ENCODE assay signal across 15 cellular contexts in the genomic region with DNA sequence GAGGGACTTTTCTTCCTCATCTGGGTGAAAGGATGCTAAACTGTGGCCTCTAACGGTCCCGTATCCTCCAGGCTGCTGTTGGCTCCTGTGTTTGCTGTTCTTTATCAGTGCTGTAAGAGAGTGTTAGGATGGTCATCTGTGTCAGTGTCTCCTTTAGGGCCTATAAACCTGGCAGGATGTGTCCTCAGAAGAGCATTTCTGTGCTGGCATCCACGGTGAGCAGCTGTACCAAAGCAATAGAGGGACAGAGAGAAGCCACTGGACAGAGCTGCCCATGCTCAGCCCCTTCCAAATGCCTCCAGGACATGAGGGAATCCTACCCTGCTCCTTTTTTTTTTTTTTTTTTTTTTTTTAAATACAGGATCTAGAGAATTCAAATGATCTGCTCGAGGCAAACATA.
A peak's percentile ranks its signal among the peaks of the same experiment; 100 is the strongest.
DNase-seq lines count a peak whose midpoint lies in the region; ATAC-seq and TF ChIP-seq lines count a peak whose summit lies in the region.
"Had no signal": no experiment of that assay in that cellular context is flagged by ENCODE, and none has a peak within 500 bp of the region (broad histone marks: within the 10 kb centered on the region; RNA-seq: fewer than 3 reads in every experiment).

No MANE protein-coding gene starts in this region.

- H2BK15ac ChIP-seq in mesenchymal stem cell (ENCODE audit: low read depth, poor library complexity, severe bottlenecking): no peak overlapping the region

- H3K27ac ChIP-seq in left ventricle myocardium inferior (replicated peaks): peak overlapping the region; percentile 65
- no peak overlapping the region for H3K27ac ChIP-seq in mesenchymal stem cell (ENCODE audit: low read length, poor library complexity, severe bottlenecking)
- H3K27ac ChIP-seq in sigmoid colon: peak overlapping the region; percentile 16 to 50 (median 47)

- no peak overlapping the region for H3K23ac ChIP-seq in mesenchymal stem cell (ENCODE audit: low read length in 2 of 2)

- H4K91ac ChIP-seq in mesenchymal stem cell (ENCODE audit: low read length): no peak overlapping the region

- H3K18ac ChIP-seq in mesenchymal stem cell (ENCODE audit: low read depth in 1 of 2, low read length in 2 of 2): peak overlapping the region in 1 of 2 experiments; percentile 83

- H3K79me1 ChIP-seq in mesenchymal stem cell (replicated peaks; ENCODE audit: low read length, poor library complexity, severe bottlenecking): no peaks in the 10 kb centered on the region

- H3K4me1 ChIP-seq in left ventricle myocardium inferior (peaks cover 50% of the 10 kb centered on the region), mesenchymal stem cell (ENCODE audit: control insufficient read depth, insufficient read depth, low read depth, low read length) (peaks cover 3% of the 10 kb centered on the region), sigmoid colon (peaks cover 0 to 44% (median 24%) of the 10 kb centered on the region in 4 donors)
- H3K4me1 ChIP-seq: Peyer's patch had no signal

- no peak overlapping the region for H3K9ac ChIP-seq in mesenchymal stem cell (ENCODE audit: low read length)

- no peak for TF ChIP-seq EP300 in sigmoid colon (IDR thresholded peaks at IDR 0.05)

- H3K27me3 ChIP-seq in left ventricle myocardium inferior (ENCODE audit: low read depth): no peaks in the 10 kb centered on the region
- H3K27me3 ChIP-seq in mesenchymal stem cell (ENCODE audit: control insufficient read depth in 1 of 2, insufficient read depth in 1 of 2, low read length in 2 of 2): no peaks in the 10 kb centered on the region
- H3K27me3 ChIP-seq in sigmoid colon: no peaks in the 10 kb centered on the region
- H3K27me3 ChIP-seq: Peyer's patch had no signal

- in situ Hi-C loops in GM13977 (cut with MboI; ENCODE audit: low pct_unique_long_range_greater_than_20kb, low sequenced_read_pairs, unreplicated experiment): no loop called here

- H3K4me3 ChIP-seq in left ventricle myocardium inferior (no peak overlapping the region), mesenchymal stem cell (ENCODE audit: insufficient read depth in 1 of 2, low read depth in 1 of 2, low read length in 2 of 2) (no peak overlapping the region), sigmoid colon (no peak overlapping the region)
- H3K4me3 ChIP-seq: GM12878, Peyer's patch had no signal

- ATAC-seq in GM21447 (IDR thresholded peaks at IDR 0.05; ENCODE audit: unreplicated experiment): no peak
- ATAC-seq: GM12878 had no signal

- peak overlapping the region in 1 of 2 experiments; percentile 30 for H3K14ac ChIP-seq in mesenchymal stem cell (ENCODE audit: low read length in 2 of 2)

- WGBS in mesenchymal stem cell: 89% methylated on average over 4 of the region's 4 CpGs
- WGBS in sigmoid colon, 2 donors: 93 to 95% methylated on average over 4 of the region's 4 CpGs

- TF ChIP-seq POLR2A in sigmoid colon (IDR thresholded peaks at IDR 0.05): no peak

- no peak overlapping the region for H2AFZ ChIP-seq in mesenchymal stem cell (ENCODE audit: low read depth, low read length)

- peak overlapping the region; percentile 3 to 73 for H3K4ac ChIP-seq in mesenchymal stem cell (ENCODE audit: low read depth in 1 of 2, low read length in 2 of 2)

- intact Hi-C loops in left ventricle myocardium inferior (cut with micrococcal nuclease): no loop called here
- intact Hi-C loops in cardiac septum (cut with DNase I): no loop called here
- intact Hi-C loops in sigmoid colon (cut with DNase I): no loop called here

- no peak overlapping the region for H2BK5ac ChIP-seq in mesenchymal stem cell (ENCODE audit: low read depth, low read length, poor library complexity, severe bottlenecking)

- H3K36me3 ChIP-seq in left ventricle myocardium inferior (no peaks in the 10 kb centered on the region), mesenchymal stem cell (ENCODE audit: control insufficient read depth in 1 of 2, insufficient read depth in 2 of 2, low read depth in 1 of 2, low read length in 2 of 2) (no peaks in the 10 kb centered on the region), sigmoid colon (no peaks in the 10 kb centered on the region)
- H3K36me3 ChIP-seq: Peyer's patch had no signal

- no peak for DNase-seq in left ventricle myocardium inferior
- DNase-seq in cardiac septum (ENCODE audit: low spot score): no peak
- DNase-seq in mesenchymal stem cell: no peak
- no peak for DNase-seq in sigmoid colon
- no peak for DNase-seq in activated gamma-delta T cell treated with Interleukin-2 at 50 U/mL for 16 hours
- DNase-seq in GM13977 (ENCODE audit: low spot score): no peak
- DNase-seq in stimulated activated CD4-positive, alpha-beta T cell treated with anti-CD3 and anti-CD28 coated beads, Interleukin-15, amount 100 ng/mL, for 24 hours: no peak
- DNase-seq: H9, Kasumi-1, NCI-H2029, NCI-H2171 treated with DMSO at 0.1 percent for 48 hours, NCI-H510A, Peyer's patch had no signal

- H3K4me2 ChIP-seq in mesenchymal stem cell (ENCODE audit: low read length, poor library complexity, severe bottlenecking): no peak overlapping the region

- H3K9me3 ChIP-seq in left ventricle myocardium inferior (replicated peaks) (no peaks in the 10 kb centered on the region), mesenchymal stem cell (ENCODE audit: control insufficient read depth, low read length) (no peaks in the 10 kb centered on the region), sigmoid colon (no peaks in the 10 kb centered on the region)
- H3K9me3 ChIP-seq: Peyer's patch had no signal

- no peak overlapping the region for H2BK120ac ChIP-seq in mesenchymal stem cell (ENCODE audit: low read depth, low read length)

- no peak for TF ChIP-seq CTCF in left ventricle myocardium inferior (IDR thresholded peaks at IDR 0.05; ENCODE audit: borderline replicate concordance)
- no peak for TF ChIP-seq CTCF in sigmoid colon (IDR thresholded peaks at IDR 0.05)
- no peak for TF ChIP-seq CTCF in GM13977 (IDR thresholded peaks at IDR 0.05; ENCODE audit: extremely low read depth, insufficient read depth, missing control alignments)

- no peak overlapping the region for H4K8ac ChIP-seq in mesenchymal stem cell (ENCODE audit: low read length)

- no peak overlapping the region for H2AK5ac ChIP-seq in mesenchymal stem cell (ENCODE audit: low read length, severe bottlenecking)

- H2BK12ac ChIP-seq in mesenchymal stem cell (ENCODE audit: low read length in 2 of 2): peak overlapping the region; percentile 72 to 91
